Comparison of ENCODE assay signal across 9 cellular contexts in genomic region chr10:86970152-86970886, GRCh38. TPM values are rescaled to one million over a fixed set of nuclear protein-coding genes. Genes with fewer than 3 reads are reported as not detected.
DNase-seq lines count a peak whose midpoint lies in the region; ATAC-seq and TF ChIP-seq lines count a peak whose summit lies in the region.
"Had no signal": no experiment of that assay in that cellular context is flagged by ENCODE, and none has a peak within 500 bp of the region (broad histone marks: within the 10 kb centered on the region; RNA-seq: fewer than 3 reads in every experiment).

No MANE protein-coding gene starts in this region.

- no peaks in the 10 kb centered on the region for H3K9me3 ChIP-seq in left lung
- H3K9me3 ChIP-seq in suprapubic skin = no peaks in the 10 kb centered on the region

- TF ChIP-seq CTCF in chondrocyte (IDR thresholded peaks at IDR 0.05) (no peak), left lung (IDR thresholded peaks at IDR 0.05) (no peak), suprapubic skin (IDR thresholded peaks at IDR 0.05) (no peak)

- intact Hi-C loops in left lung (cut with DNase I) = no loop called here

- peak; percentile 8 for DNase-seq in D341Med (ENCODE audit: low spot score)
- peak; percentile 83 for DNase-seq in NCI-H146 (lab: John Stamatoyannopoulos, UW)
- DNase-seq in chondrocyte (ENCODE audit: low spot score) = peak; percentile 89
- peak; percentile 77 to 89 for DNase-seq in left lung
- peak; percentile 91 to 94 for DNase-seq in suprapubic skin (ENCODE audit: low spot score in 2 of 2)
- DNase-seq in NCI-H1092 treated with DMSO at 0.1 percent for 48 hours (lab: John Stamatoyannopoulos, UW) = no peak
- no peak for DNase-seq in stimulated activated CD4-positive, alpha-beta T cell treated with anti-CD3 and anti-CD28 coated beads, Interleukin-1b, Interleukin-23, amount 100 ng/mL, for 48 hours

- peak; percentile 43 to 76 for TF ChIP-seq POLR2A in suprapubic skin (IDR thresholded peaks at IDR 0.05)

- peak overlapping the region; percentile 89 for H3K4me3 Mint-ChIP-seq in chondrocyte (ENCODE audit: unreplicated experiment)

- peaks cover 0 to 49% of the 10 kb centered on the region in 2 donors for H3K27me3 ChIP-seq in left lung
- no peaks in the 10 kb centered on the region for H3K27me3 ChIP-seq in suprapubic skin

- H3K9me3 Mint-ChIP-seq in chondrocyte (ENCODE audit: low read depth) = no peaks in the 10 kb centered on the region

- WGBS in suprapubic skin = 5% methylated on average over 15 of the region's 27 CpGs

- H3K36me3 ChIP-seq in left lung = no peaks in the 10 kb centered on the region
- H3K36me3 ChIP-seq in suprapubic skin = no peaks in the 10 kb centered on the region

- peaks cover 51% of the 10 kb centered on the region for H3K4me1 Mint-ChIP-seq in chondrocyte (ENCODE audit: low read depth)

- H3K27ac ChIP-seq in left lung = peak overlapping the region; percentile 89 to 92
- H3K27ac ChIP-seq in suprapubic skin = peak overlapping the region; percentile 99

- H3K4me1 ChIP-seq in left lung (peaks cover 32 to 58% of the 10 kb centered on the region in 2 donors), suprapubic skin (peaks cover 86% of the 10 kb centered on the region)

- H3K27ac Mint-ChIP-seq in chondrocyte (ENCODE audit: unreplicated experiment) = peak overlapping the region; percentile 96

- peak; percentile 59 for ATAC-seq in left lung
- ATAC-seq in GM18873 (IDR thresholded peaks at IDR 0.05; ENCODE audit: low FRiP score, unreplicated experiment) = no peak

- no peaks in the 10 kb centered on the region for H3K36me3 Mint-ChIP-seq in chondrocyte (ENCODE audit: low read depth)

- no peaks in the 10 kb centered on the region for H3K27me3 Mint-ChIP-seq in chondrocyte (ENCODE audit: low read depth)

- H3K4me3 ChIP-seq in left lung (peak overlapping the region; percentile 52 to 56), suprapubic skin (peak overlapping the region; percentile 74)

- TF ChIP-seq EP300 in suprapubic skin (IDR thresholded peaks at IDR 0.05) = no peak

RNA-seq across cellular contexts. Expression of gene ADIRF, which starts 2.0 kb away (rescaled TPM):
- 0.54 to 0.65 TPM in 2 of 3 replicates, not detected in the other for total RNA-seq in chondrocyte
- total RNA-seq in left lung = 10 to 100 TPM; 47.9 to 94.1 TPM
- 100 to 1,000 TPM in 2 of 4 donors, 10 to 100 TPM in 2; 79.1 to 131 (median 104) TPM for total RNA-seq in suprapubic skin
- total RNA-seq: NCI-H460 had no signal

RNA-seq across cellular contexts. Expression of gene SNCG, which starts 11.9 kb away (rescaled TPM):
- total RNA-seq in chondrocyte = 1.2 to 2.2 TPM (median 1.5 TPM) in 3 replicates
- total RNA-seq in left lung = 10 to 100 TPM in 1 of 2 donors, 1 to 10 TPM in 1; 4.3 to 15.0 TPM
- 10 to 100 TPM; 20.7 to 27.1 (median 24.6) TPM for total RNA-seq in suprapubic skin

RNA-seq across cellular contexts. Expression of gene MMRN2, which starts 12.9 kb away (rescaled TPM):
- total RNA-seq in chondrocyte = 0.31 to 0.92 TPM (median 0.40 TPM) in 3 replicates
- total RNA-seq in left lung = 10 to 100 TPM; 20.6 to 41.8 TPM
- 10 to 100 TPM; 23.1 to 77.6 (median 40.7) TPM for total RNA-seq in suprapubic skin

RNA-seq across cellular contexts. Expression of gene FAM25A, which starts 49.8 kb away (rescaled TPM):
- total RNA-seq in chondrocyte (not detected in 3 replicates), left lung (not detected), suprapubic skin (100 to 1,000 TPM; 178 to 699 (median 512) TPM)
- total RNA-seq: NCI-H460 had no signal

Comparison
In these comparisons a context has a peak if more than half of its experiments do, and no peak if none do; other contexts are left out.
1. DNase-seq: peak in D341Med (single experiment), NCI-H146 (single experiment), chondrocyte (single experiment), left lung (2 of 2) and suprapubic skin (2 of 2); none in NCI-H1092 treated with DMSO at 0.1 percent for 48 hours (single experiment) and stimulated activated CD4-positive, alpha-beta T cell treated with anti-CD3 and anti-CD28 coated beads, Interleukin-1b, Interleukin-23, amount 100 ng/mL, for 48 hours (single experiment).
2. RNA of gene ADIRF, which starts 2.0 kb away (total RNA-seq): 79.1 to 131 TPM in suprapubic skin and 47.9 to 94.1 TPM in left lung; 0.54 to 0.65 TPM in chondrocyte; every median in the first group is over 10 times any median in the second.
3. RNA of gene MMRN2, which starts 12.9 kb away (total RNA-seq): 23.1 to 77.6 TPM in suprapubic skin and 20.6 to 41.8 TPM in left lung; 0.31 to 0.92 TPM in chondrocyte; every median in the first group is over 10 times any median in the second.